Comparison of ENCODE assay signal across 1 cellular context in genomic region chr15:66095871-66096710, GRCh38.
TF ChIP-seq lines count a peak whose summit lies in the region.

No MANE protein-coding gene starts in this region.

TF ChIP-seq in HepG2, 621 proteins besides CTCF, POLR2A, EP300 and RAD21 (continued from another document and continues in another):
- TF ChIP-seq, protein P1, sequence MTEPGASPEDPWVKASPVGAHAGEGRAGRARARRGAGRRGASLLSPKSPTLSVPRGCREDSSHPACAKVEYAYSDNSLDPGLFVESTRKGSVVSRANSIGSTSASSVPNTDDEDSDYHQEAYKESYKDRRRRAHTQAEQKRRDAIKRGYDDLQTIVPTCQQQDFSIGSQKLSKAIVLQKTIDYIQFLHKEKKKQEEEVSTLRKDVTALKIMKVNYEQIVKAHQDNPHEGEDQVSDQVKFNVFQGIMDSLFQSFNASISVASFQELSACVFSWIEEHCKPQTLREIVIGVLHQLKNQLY (CRISPR knock-in tag; IDR thresholded peaks at IDR 0.05) = 0 out of 2 replicates have a peak, but pooled peaks have one; percentile 48
- TF ChIP-seq GATAD1 (CRISPR knock-in tag; IDR thresholded peaks at IDR 0.05) = no peak
- no peak for TF ChIP-seq KLF11 (CRISPR knock-in tag; IDR thresholded peaks at IDR 0.05)
- TF ChIP-seq, protein P2, sequence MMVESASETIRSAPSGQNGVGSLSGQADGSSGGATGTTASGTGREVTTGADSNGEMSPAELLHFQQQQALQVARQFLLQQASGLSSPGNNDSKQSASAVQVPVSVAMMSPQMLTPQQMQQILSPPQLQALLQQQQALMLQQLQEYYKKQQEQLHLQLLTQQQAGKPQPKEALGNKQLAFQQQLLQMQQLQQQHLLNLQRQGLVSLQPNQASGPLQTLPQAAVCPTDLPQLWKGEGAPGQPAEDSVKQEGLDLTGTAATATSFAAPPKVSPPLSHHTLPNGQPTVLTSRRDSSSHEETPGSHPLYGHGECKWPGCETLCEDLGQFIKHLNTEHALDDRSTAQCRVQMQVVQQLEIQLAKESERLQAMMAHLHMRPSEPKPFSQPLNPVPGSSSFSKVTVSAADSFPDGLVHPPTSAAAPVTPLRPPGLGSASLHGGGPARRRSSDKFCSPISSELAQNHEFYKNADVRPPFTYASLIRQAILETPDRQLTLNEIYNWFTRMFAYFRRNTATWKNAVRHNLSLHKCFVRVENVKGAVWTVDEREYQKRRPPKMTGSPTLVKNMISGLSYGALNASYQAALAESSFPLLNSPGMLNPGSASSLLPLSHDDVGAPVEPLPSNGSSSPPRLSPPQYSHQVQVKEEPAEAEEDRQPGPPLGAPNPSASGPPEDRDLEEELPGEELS (CRISPR knock-in tag; IDR thresholded peaks at IDR 0.05) = no peak
- TF ChIP-seq RFX5 (IDR thresholded peaks at IDR 0.05; ENCODE audit: low read depth, low read length) = no peak
- TF ChIP-seq NR2F6 (IDR thresholded peaks at IDR 0.05) = no peak
- TF ChIP-seq NR2F6 (CRISPR knock-in tag; IDR thresholded peaks at IDR 0.05) = 0 out of 2 replicates have a peak, but pooled peaks have one; percentile 23
- no peak for TF ChIP-seq SRSF4 (IDR thresholded peaks at IDR 0.05; ENCODE audit: low read depth, low read length, poor library complexity, severe bottlenecking)
- no peak for TF ChIP-seq ADNP (CRISPR knock-in tag; IDR thresholded peaks at IDR 0.05)
- TF ChIP-seq ZNF263 (CRISPR knock-in tag; IDR thresholded peaks at IDR 0.05) = peak; percentile 88
- no peak for TF ChIP-seq MAFK (conservative IDR thresholded peaks at IDR 0.05 in 1 of 2, IDR thresholded peaks at IDR 0.05 in 1 of 2; ENCODE audit: low read length in 2 of 2)
- TF ChIP-seq HNF1B (CRISPR knock-in tag; IDR thresholded peaks at IDR 0.05) = 0 out of 2 replicates have a peak, but pooled peaks have one; percentile 59
- no peak for TF ChIP-seq SMC3 (IDR thresholded peaks at IDR 0.05; ENCODE audit: low read length)
- TF ChIP-seq HCFC1 (IDR thresholded peaks at IDR 0.05; ENCODE audit: low read depth, low read length) = no peak
- TF ChIP-seq ZNF10 (CRISPR knock-in tag; IDR thresholded peaks at IDR 0.05; ENCODE audit: borderline replicate concordance, low read depth) = no peak
- no peak for TF ChIP-seq ARNTL (CRISPR knock-in tag; IDR thresholded peaks at IDR 0.05)
- TF ChIP-seq JUNB (CRISPR knock-in tag; IDR thresholded peaks at IDR 0.05; ENCODE audit: borderline replicate concordance) = no peak
- TF ChIP-seq DNMT1 (CRISPR knock-in tag; IDR thresholded peaks at IDR 0.05) = no peak
- TF ChIP-seq, protein P3, sequence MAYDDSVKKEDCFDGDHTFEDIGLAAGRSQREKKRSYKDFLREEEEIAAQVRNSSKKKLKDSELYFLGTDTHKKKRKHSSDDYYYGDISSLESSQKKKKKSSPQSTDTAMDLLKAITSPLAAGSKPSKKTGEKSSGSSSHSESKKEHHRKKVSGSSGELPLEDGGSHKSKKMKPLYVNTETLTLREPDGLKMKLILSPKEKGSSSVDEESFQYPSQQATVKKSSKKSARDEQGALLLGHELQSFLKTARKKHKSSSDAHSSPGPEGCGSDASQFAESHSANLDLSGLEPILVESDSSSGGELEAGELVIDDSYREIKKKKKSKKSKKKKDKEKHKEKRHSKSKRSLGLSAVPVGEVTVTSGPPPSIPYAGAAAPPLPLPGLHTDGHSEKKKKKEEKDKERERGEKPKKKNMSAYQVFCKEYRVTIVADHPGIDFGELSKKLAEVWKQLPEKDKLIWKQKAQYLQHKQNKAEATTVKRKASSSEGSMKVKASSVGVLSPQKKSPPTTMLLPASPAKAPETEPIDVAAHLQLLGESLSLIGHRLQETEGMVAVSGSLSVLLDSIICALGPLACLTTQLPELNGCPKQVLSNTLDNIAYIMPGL (CRISPR knock-in tag; IDR thresholded peaks at IDR 0.05; ENCODE audit: borderline replicate concordance in 1 of 2, low read depth in 1 of 2) = no peak
- no peak for TF ChIP-seq ZNF768 (CRISPR knock-in tag; IDR thresholded peaks at IDR 0.05)
- TF ChIP-seq ZNF543 (CRISPR knock-in tag; IDR thresholded peaks at IDR 0.05) = no peak
- TF ChIP-seq ZNF670 (CRISPR knock-in tag; IDR thresholded peaks at IDR 0.05; ENCODE audit: borderline replicate concordance) = no peak
- TF ChIP-seq, protein P4, sequence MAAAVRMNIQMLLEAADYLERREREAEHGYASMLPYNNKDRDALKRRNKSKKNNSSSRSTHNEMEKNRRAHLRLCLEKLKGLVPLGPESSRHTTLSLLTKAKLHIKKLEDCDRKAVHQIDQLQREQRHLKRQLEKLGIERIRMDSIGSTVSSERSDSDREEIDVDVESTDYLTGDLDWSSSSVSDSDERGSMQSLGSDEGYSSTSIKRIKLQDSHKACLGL (CRISPR knock-in tag; IDR thresholded peaks at IDR 0.05) = no peak
- no peak for TF ChIP-seq GFI1 (CRISPR knock-in tag; IDR thresholded peaks at IDR 0.05; ENCODE audit: borderline replicate concordance)
- TF ChIP-seq ZNF83 (CRISPR knock-in tag; IDR thresholded peaks at IDR 0.05; ENCODE audit: borderline replicate concordance) = no peak
- TF ChIP-seq FOXC1 (CRISPR knock-in tag; IDR thresholded peaks at IDR 0.05; ENCODE audit: borderline replicate concordance) = no peak
- TF ChIP-seq ZNF800 (CRISPR knock-in tag; IDR thresholded peaks at IDR 0.05) = no peak
- TF ChIP-seq KLF16 (CRISPR knock-in tag; IDR thresholded peaks at IDR 0.05) = no peak
- TF ChIP-seq SALL1 (CRISPR knock-in tag; IDR thresholded peaks at IDR 0.05) = peak; percentile 55; the same call in 1 of the 2 replicates
- no peak for TF ChIP-seq ZNF589 (CRISPR knock-in tag; conservative IDR thresholded peaks at IDR 0.05)
- TF ChIP-seq ZNF883 (CRISPR knock-in tag; IDR thresholded peaks at IDR 0.05; ENCODE audit: not compliant biosample characterization) = peak; percentile 46
- no peak for TF ChIP-seq FIP1L1 (IDR thresholded peaks at IDR 0.05; ENCODE audit: borderline replicate concordance, insufficient read depth, low read depth, low read length)
- no peak for TF ChIP-seq ZNF839 (CRISPR knock-in tag; IDR thresholded peaks at IDR 0.05; ENCODE audit: borderline replicate concordance)
- TF ChIP-seq ZNF720 (CRISPR knock-in tag; IDR thresholded peaks at IDR 0.05) = no peak
- TF ChIP-seq SETDB1 (CRISPR knock-in tag; IDR thresholded peaks at IDR 0.05; ENCODE audit: borderline replicate concordance) = no peak
- TF ChIP-seq NR3C1 (CRISPR knock-in tag; IDR thresholded peaks at IDR 0.05) = no peak
- TF ChIP-seq ZFYVE20 (CRISPR knock-in tag; IDR thresholded peaks at IDR 0.05; ENCODE audit: borderline replicate concordance, low read depth) = no peak
- TF ChIP-seq NFIC (IDR thresholded peaks at IDR 0.05; ENCODE audit: low read length) = no peak
- TF ChIP-seq WIZ (CRISPR knock-in tag; IDR thresholded peaks at IDR 0.05) = 0 out of 2 replicates have a peak, but pooled peaks have one; percentile 24
- TF ChIP-seq RXRA (CRISPR knock-in tag; IDR thresholded peaks at IDR 0.05) = 0 out of 2 replicates have a peak, but pooled peaks have one; percentile 57
- TF ChIP-seq, protein P5, sequence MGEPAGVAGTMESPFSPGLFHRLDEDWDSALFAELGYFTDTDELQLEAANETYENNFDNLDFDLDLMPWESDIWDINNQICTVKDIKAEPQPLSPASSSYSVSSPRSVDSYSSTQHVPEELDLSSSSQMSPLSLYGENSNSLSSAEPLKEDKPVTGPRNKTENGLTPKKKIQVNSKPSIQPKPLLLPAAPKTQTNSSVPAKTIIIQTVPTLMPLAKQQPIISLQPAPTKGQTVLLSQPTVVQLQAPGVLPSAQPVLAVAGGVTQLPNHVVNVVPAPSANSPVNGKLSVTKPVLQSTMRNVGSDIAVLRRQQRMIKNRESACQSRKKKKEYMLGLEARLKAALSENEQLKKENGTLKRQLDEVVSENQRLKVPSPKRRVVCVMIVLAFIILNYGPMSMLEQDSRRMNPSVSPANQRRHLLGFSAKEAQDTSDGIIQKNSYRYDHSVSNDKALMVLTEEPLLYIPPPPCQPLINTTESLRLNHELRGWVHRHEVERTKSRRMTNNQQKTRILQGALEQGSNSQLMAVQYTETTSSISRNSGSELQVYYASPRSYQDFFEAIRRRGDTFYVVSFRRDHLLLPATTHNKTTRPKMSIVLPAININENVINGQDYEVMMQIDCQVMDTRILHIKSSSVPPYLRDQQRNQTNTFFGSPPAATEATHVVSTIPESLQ (CRISPR knock-in tag; conservative IDR thresholded peaks at IDR 0.05) = no peak
- no peak for TF ChIP-seq EZH2 (conservative IDR thresholded peaks at IDR 0.05; ENCODE audit: low read depth, low read length)
- TF ChIP-seq ZNF350 (CRISPR knock-in tag; IDR thresholded peaks at IDR 0.05; ENCODE audit: borderline replicate concordance, low read depth) = no peak
- no peak for TF ChIP-seq NFYC (CRISPR knock-in tag; IDR thresholded peaks at IDR 0.05)
- no peak for TF ChIP-seq ZHX2 (IDR thresholded peaks at IDR 0.05; ENCODE audit: low read depth)
- TF ChIP-seq ZHX2 (CRISPR knock-in tag; IDR thresholded peaks at IDR 0.05; ENCODE audit: borderline replicate concordance) = no peak
- TF ChIP-seq TEAD2 (CRISPR knock-in tag; IDR thresholded peaks at IDR 0.05) = no peak
- TF ChIP-seq, protein P6, sequence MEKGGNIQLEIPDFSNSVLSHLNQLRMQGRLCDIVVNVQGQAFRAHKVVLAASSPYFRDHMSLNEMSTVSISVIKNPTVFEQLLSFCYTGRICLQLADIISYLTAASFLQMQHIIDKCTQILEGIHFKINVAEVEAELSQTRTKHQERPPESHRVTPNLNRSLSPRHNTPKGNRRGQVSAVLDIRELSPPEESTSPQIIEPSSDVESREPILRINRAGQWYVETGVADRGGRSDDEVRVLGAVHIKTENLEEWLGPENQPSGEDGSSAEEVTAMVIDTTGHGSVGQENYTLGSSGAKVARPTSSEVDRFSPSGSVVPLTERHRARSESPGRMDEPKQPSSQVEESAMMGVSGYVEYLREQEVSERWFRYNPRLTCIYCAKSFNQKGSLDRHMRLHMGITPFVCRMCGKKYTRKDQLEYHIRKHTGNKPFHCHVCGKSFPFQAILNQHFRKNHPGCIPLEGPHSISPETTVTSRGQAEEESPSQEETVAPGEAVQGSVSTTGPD (CRISPR knock-in tag; IDR thresholded peaks at IDR 0.05) = no peak
- TF ChIP-seq MXD3 (CRISPR knock-in tag; IDR thresholded peaks at IDR 0.05) = 0 out of 2 replicates have a peak, but pooled peaks have one; percentile 18
